ENCODE assay signal across 8 cellular contexts in genomic region chr6:125153541-125154183, GRCh38. TPM values are rescaled to one million over a fixed set of nuclear protein-coding genes. Genes with fewer than 3 reads are reported as not detected.
A peak's percentile ranks its signal among the peaks of the same experiment; 100 is the strongest.
DNase-seq lines count a peak whose midpoint lies in the region; ATAC-seq and TF ChIP-seq lines count a peak whose summit lies in the region.

TPD52L1 (plus strand) TSS chr6:125153773; CDS start chr6:125153952, 179 bp downstream.

- POLR2A ChIA-PET in naive thymus-derived CD8-positive, alpha-beta T cell (lab: Charles Lee), result no interaction called here

- intact Hi-C loops in activated T-helper 2 cell treated with anti-CD3 and anti-CD28 coated beads, Interferon-gamma antibody, Interleukin-2, Interleukin-4, amounts not matched to agents 10 μg/mL and 5 μg/mL and 100 μg/mL, durations not matched to agents 14 hours and 24 hours and 36 hours (cut with micrococcal nuclease), result loop anchor here (5.0 kb wide), 3 partner anchors 149 to 614 kb away; partner anchors contain the start of genes HDDC2 and HEY2

- H3K36me3 Mint-ChIP-seq in activated T-helper 2 cell treated with anti-CD3 and anti-CD28 coated beads, Interferon-gamma antibody, Interleukin-2, Interleukin-4, amounts not matched to agents 10 μg/mL and 5 μg/mL and 100 μg/mL, durations not matched to agents 14 hours and 24 hours and 36 hours (ENCODE audit: low read depth), result no peaks in the 10 kb centered on the region
- H3K36me3 Mint-ChIP-seq in naive thymus-derived CD8-positive, alpha-beta T cell, result peaks cover 0 to 4% (median 0%) of the 10 kb centered on the region in 3 donors

- peaks cover 3% of the 10 kb centered on the region for H3K4me1 Mint-ChIP-seq in activated T-helper 2 cell treated with anti-CD3 and anti-CD28 coated beads, Interferon-gamma antibody, Interleukin-2, Interleukin-4, amounts not matched to agents 10 μg/mL and 5 μg/mL and 100 μg/mL, durations not matched to agents 14 hours and 24 hours and 36 hours (ENCODE audit: low read depth)
- peaks cover 0 to 11% (median 4%) of the 10 kb centered on the region in 4 donors for H3K4me1 Mint-ChIP-seq in naive thymus-derived CD8-positive, alpha-beta T cell

- no peak within 1 kb of the TSS for H3K27ac Mint-ChIP-seq in activated T-helper 2 cell treated with anti-CD3 and anti-CD28 coated beads, Interferon-gamma antibody, Interleukin-2, Interleukin-4, amounts not matched to agents 10 μg/mL and 5 μg/mL and 100 μg/mL, durations not matched to agents 14 hours and 24 hours and 36 hours
- peak within 1 kb of the TSS in 2 of 10 donors; percentile 10 to 38 for H3K27ac Mint-ChIP-seq in naive thymus-derived CD8-positive, alpha-beta T cell

- DNase-seq in COR-L47 (lab: John Stamatoyannopoulos, UW), result peak; percentile 74
- DNase-seq in HT-29 (ENCODE audit: low spot score), result peak; percentile 89
- DNase-seq in OCI-M2 (lab: John Stamatoyannopoulos, UW; ENCODE audit: unreplicated experiment), result peak; percentile 34
- peak; percentile 37 for DNase-seq in activated T-helper 2 cell treated with anti-CD3 and anti-CD28 coated beads, Interferon-gamma antibody, Interleukin-2, Interleukin-4, amounts not matched to agents 10 μg/mL and 5 μg/mL and 100 μg/mL, durations not matched to agents 14 hours and 24 hours and 36 hours (ENCODE audit: low spot score)
- DNase-seq in fibroblast of pulmonary artery (ENCODE audit: low read depth), result peak; percentile 64
- DNase-seq in naive thymus-derived CD8-positive, alpha-beta T cell, result peak; percentile 7 to 63 (median 34)
- peak; percentile 63 for DNase-seq in stimulated activated naive CD8-positive, alpha-beta T cell treated with anti-CD3 and anti-CD28 coated beads, Interleukin-15, Interleukin-2, amounts not matched to agents 100 U/mL and 50 U/mL, for 24 hours

- peaks cover 48% of the 10 kb centered on the region for H3K27me3 Mint-ChIP-seq in activated T-helper 2 cell treated with anti-CD3 and anti-CD28 coated beads, Interferon-gamma antibody, Interleukin-2, Interleukin-4, amounts not matched to agents 10 μg/mL and 5 μg/mL and 100 μg/mL, durations not matched to agents 14 hours and 24 hours and 36 hours (ENCODE audit: low read depth)
- peaks cover 26 to 68% (median 39%) of the 10 kb centered on the region in 5 donors for H3K27me3 Mint-ChIP-seq in naive thymus-derived CD8-positive, alpha-beta T cell

- TF ChIP-seq CTCF in fibroblast of pulmonary artery (IDR thresholded peaks at IDR 0.05; ENCODE audit: low read length, missing control alignments), result peak; percentile 84

- H3K4me3 ChIP-seq in fibroblast of pulmonary artery (replicated peaks; ENCODE audit: low read depth, low read length), result peak within 1 kb of the TSS; percentile 61

- peak within 1 kb of the TSS; percentile 52 for H3K4me3 Mint-ChIP-seq in activated T-helper 2 cell treated with anti-CD3 and anti-CD28 coated beads, Interferon-gamma antibody, Interleukin-2, Interleukin-4, amounts not matched to agents 10 μg/mL and 5 μg/mL and 100 μg/mL, durations not matched to agents 14 hours and 24 hours and 36 hours (ENCODE audit: low read depth)
- peak within 1 kb of the TSS; percentile 68 to 87 (median 73) for H3K4me3 Mint-ChIP-seq in naive thymus-derived CD8-positive, alpha-beta T cell

- no peaks in the 10 kb centered on the region for H3K9me3 Mint-ChIP-seq in activated T-helper 2 cell treated with anti-CD3 and anti-CD28 coated beads, Interferon-gamma antibody, Interleukin-2, Interleukin-4, amounts not matched to agents 10 μg/mL and 5 μg/mL and 100 μg/mL, durations not matched to agents 14 hours and 24 hours and 36 hours
- no peaks in the 10 kb centered on the region for H3K9me3 Mint-ChIP-seq in naive thymus-derived CD8-positive, alpha-beta T cell

- ATAC-seq in GM21390 (IDR thresholded peaks at IDR 0.05; ENCODE audit: unreplicated experiment), result peak; percentile 97
- peak; percentile 76 to 94 for ATAC-seq in naive thymus-derived CD8-positive, alpha-beta T cell
- ATAC-seq in stimulated activated naive CD8-positive, alpha-beta T cell treated with anti-CD3 and anti-CD28 coated beads, Interleukin-15, Interleukin-2, amounts not matched to agents 100 U/mL and 50 U/mL, for 24 hours, result peak; percentile 87

RNA-seq across cellular contexts. Expression of gene TPD52L1, which starts in this region (rescaled TPM):
- 53.9 and 56.9 TPM in 2 replicates for total RNA-seq in HT-29 (2014; rRNA removed; shearing (Covaris generic))
- not detected in 2 replicates for total RNA-seq in activated T-helper 2 cell treated with anti-CD3 and anti-CD28 coated beads, Interferon-gamma antibody, Interleukin-2, Interleukin-4, amounts not matched to agents 10 μg/mL and 5 μg/mL and 100 μg/mL, durations not matched to agents 14 hours and 24 hours and 36 hours
- total RNA-seq in naive thymus-derived CD8-positive, alpha-beta T cell, result not detected
- not detected for polyA plus RNA-seq in naive thymus-derived CD8-positive, alpha-beta T cell

Comparison
In these comparisons a context has a peak if more than half of its experiments do, and no peak if none do; other contexts are left out.
1. Peak in every context shown above with its lines: DNase-seq, ATAC-seq and H3K4me3 ChIP-seq.
2. RNA of gene TPD52L1 (total RNA-seq): 53.9 to 56.9 TPM in HT-29; not detected in naive thymus-derived CD8-positive, alpha-beta T cell and not detected in activated T-helper 2 cell treated with anti-CD3 and anti-CD28 coated beads, Interferon-gamma antibody, Interleukin-2, Interleukin-4, amounts not matched to agents 10 μg/mL and 5 μg/mL and 100 μg/mL, durations not matched to agents 14 hours and 24 hours and 36 hours; every median in the first group is over 10 times any median in the second.
3. Peak in DNase-seq in activated T-helper 2 cell treated with anti-CD3 and anti-CD28 coated beads, Interferon-gamma antibody, Interleukin-2, Interleukin-4, amounts not matched to agents 10 μg/mL and 5 μg/mL and 100 μg/mL, durations not matched to agents 14 hours and 24 hours and 36 hours; RNA of the gene not detected or under 1 TPM.
4. Peak in DNase-seq and ATAC-seq in naive thymus-derived CD8-positive, alpha-beta T cell; RNA of the gene not detected or under 1 TPM.
5. DNase-seq: peak in every context shown above with its lines; median percentile 89 in HT-29; 74 in COR-L47; 64 in fibroblast of pulmonary artery; 63 in stimulated activated naive CD8-positive, alpha-beta T cell treated with anti-CD3 and anti-CD28 coated beads, Interleukin-15, Interleukin-2, amounts not matched to agents 100 U/mL and 50 U/mL, for 24 hours; 37 in activated T-helper 2 cell treated with anti-CD3 and anti-CD28 coated beads, Interferon-gamma antibody, Interleukin-2, Interleukin-4, amounts not matched to agents 10 μg/mL and 5 μg/mL and 100 μg/mL, durations not matched to agents 14 hours and 24 hours and 36 hours; 34 in naive thymus-derived CD8-positive, alpha-beta T cell; 34 in OCI-M2.